In genomic region chr1:66147226-66147625, GRCh38 we compare ENCODE assay signal across 25 cellular contexts.
"Had no signal": no experiment of that assay in that cellular context is flagged by ENCODE, and none has a peak within 500 bp of the region (broad histone marks: within the 10 kb centered on the region; RNA-seq: fewer than 3 reads in every experiment).

No MANE protein-coding gene starts in this region.

- H3K4me3 ChIP-seq: K562 had no signal

- H3K9ac ChIP-seq: KMS-11 had no signal

- H3K4me2 ChIP-seq: KMS-11 had no signal

- DNase-seq: Kasumi-1, MM.1S, NCI-H1092 treated with DMSO at 0.1 percent for 48 hours, NCI-H1436, NCI-H187, NCI-H2029, NCI-H2081 treated with DMSO at 0.1 percent for 48 hours, NCI-H2171, NCI-H226, NCI-H446, NCI-H510A, NCI-H524 treated with DMSO at 0.1 percent for 48 hours, NCI-H69, NCI-H774, PC-3, SHP77, T-helper 1 cell had no signal

- H3K4me1 Mint-ChIP-seq: IgD-negative memory B cell had no signal

- H3K9me3 Mint-ChIP-seq: IgD-negative memory B cell had no signal

- H3K27ac Mint-ChIP-seq: IgD-negative memory B cell had no signal

- H3K27ac ChIP-seq: HL-60, KMS-11, RWPE1 had no signal

- FAIRE-seq: HTR-8/SVneo, K562 had no signal

- H3K4me3 Mint-ChIP-seq: IgD-negative memory B cell had no signal

- ATAC-seq: K562, Panc1, PC-3, SK-N-SH treated with all-trans-retinoic acid at 6 μM for 48 hours had no signal

- H3K36me3 Mint-ChIP-seq: IgD-negative memory B cell had no signal
